ENCODE assay signal across 1 cellular context in the genomic region with DNA sequence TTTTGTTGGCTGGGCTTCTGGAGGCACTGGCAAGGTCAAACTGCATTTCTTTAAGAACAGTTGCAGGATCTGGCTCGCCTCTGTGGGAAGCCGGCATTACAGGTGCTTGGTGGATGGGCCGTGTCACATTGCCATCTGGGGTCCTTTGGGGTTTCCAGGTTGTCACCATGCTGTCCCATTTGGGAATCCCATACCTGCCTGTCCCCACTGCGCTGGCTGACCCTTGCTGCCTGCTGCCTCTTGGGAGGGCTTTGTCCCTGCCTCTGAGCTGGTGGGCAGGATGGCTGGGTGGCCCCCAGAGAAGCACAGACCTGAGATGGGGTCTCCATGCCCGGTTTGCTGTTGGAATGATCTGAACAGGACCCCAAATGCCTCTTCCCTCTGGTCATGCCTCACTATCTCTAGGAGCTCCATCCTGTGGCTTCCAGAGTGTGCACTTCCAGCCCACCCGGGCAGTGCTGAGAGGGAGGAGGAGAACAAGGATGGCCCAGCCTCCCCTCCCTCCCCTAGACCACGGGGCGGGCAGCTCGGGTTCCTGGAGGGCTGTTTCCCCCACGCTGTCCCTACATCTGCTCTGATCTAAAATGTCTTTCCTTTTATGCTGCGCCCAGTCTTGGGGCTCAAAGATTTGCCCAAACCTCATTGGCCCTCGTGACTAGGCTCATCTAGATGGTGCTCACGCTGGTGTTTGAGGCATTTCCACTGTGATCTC.
TF ChIP-seq lines count a peak whose summit lies in the region.

No MANE protein-coding gene starts in this region.

TF ChIP-seq in IMR-90, 13 proteins besides CTCF, POLR2A, EP300 and RAD21:
- TF ChIP-seq MXI1 (IDR thresholded peaks at IDR 0.05; ENCODE audit: borderline replicate concordance, low read depth, low read length) (no peak), MAFK (IDR thresholded peaks at IDR 0.05; ENCODE audit: low read depth, low read length) (no peak), NFE2L2 (IDR thresholded peaks at IDR 0.05; ENCODE audit: low read depth, low read length) (no peak), RFX5 (IDR thresholded peaks at IDR 0.05; ENCODE audit: low read depth, low read length) (no peak), RCOR1 (IDR thresholded peaks at IDR 0.05; ENCODE audit: insufficient replicate concordance, low read length) (no peak), BHLHE40 (IDR thresholded peaks at IDR 0.05; ENCODE audit: low read depth, low read length) (no peak), SMC3 (IDR thresholded peaks at IDR 0.05; ENCODE audit: low read depth, low read length) (no peak), CHD1 (IDR thresholded peaks at IDR 0.05; ENCODE audit: low read depth, low read length) (no peak), MAZ (IDR thresholded peaks at IDR 0.05; ENCODE audit: borderline replicate concordance, low read depth, low read length) (no peak), CEBPB (IDR thresholded peaks at IDR 0.05; ENCODE audit: low read depth, low read length) (no peak), FOS (IDR thresholded peaks at IDR 0.05; ENCODE audit: low read depth, low read length) (no peak)
- TF ChIP-seq, protein P1, sequence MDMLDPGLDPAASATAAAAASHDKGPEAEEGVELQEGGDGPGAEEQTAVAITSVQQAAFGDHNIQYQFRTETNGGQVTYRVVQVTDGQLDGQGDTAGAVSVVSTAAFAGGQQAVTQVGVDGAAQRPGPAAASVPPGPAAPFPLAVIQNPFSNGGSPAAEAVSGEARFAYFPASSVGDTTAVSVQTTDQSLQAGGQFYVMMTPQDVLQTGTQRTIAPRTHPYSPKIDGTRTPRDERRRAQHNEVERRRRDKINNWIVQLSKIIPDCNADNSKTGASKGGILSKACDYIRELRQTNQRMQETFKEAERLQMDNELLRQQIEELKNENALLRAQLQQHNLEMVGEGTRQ (IDR thresholded peaks at IDR 0.05; ENCODE audit: low read depth, low read length) = no peak
- TF ChIP-seq, protein P2, sequence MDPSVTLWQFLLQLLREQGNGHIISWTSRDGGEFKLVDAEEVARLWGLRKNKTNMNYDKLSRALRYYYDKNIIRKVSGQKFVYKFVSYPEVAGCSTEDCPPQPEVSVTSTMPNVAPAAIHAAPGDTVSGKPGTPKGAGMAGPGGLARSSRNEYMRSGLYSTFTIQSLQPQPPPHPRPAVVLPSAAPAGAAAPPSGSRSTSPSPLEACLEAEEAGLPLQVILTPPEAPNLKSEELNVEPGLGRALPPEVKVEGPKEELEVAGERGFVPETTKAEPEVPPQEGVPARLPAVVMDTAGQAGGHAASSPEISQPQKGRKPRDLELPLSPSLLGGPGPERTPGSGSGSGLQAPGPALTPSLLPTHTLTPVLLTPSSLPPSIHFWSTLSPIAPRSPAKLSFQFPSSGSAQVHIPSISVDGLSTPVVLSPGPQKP (IDR thresholded peaks at IDR 0.05; ENCODE audit: borderline replicate concordance, low read depth, low read length) = no peak
TF ChIP-seq in IMR-90: peak in this region for 0.
